ENCODE assay signal across 9 cellular contexts in genomic region chr15:41936649-41937567, GRCh38. TPM values are rescaled to one million over a fixed set of nuclear protein-coding genes. Genes with fewer than 3 reads are reported as not detected.
DNase-seq lines count a peak whose midpoint lies in the region; ATAC-seq and TF ChIP-seq lines count a peak whose summit lies in the region.
"Had no signal": no experiment of that assay in that cellular context is flagged by ENCODE, and none has a peak within 500 bp of the region (broad histone marks: within the 10 kb centered on the region; RNA-seq: fewer than 3 reads in every experiment).

No MANE protein-coding gene starts in this region.

- no peak overlapping the region for H3K4me3 ChIP-seq in cardiac muscle cell
- no peak overlapping the region for H3K4me3 ChIP-seq in lung

- H3K27ac ChIP-seq in cardiac muscle cell (peak overlapping the region; percentile 66), lung (ENCODE audit: low read depth in 1 of 2, low read length in 1 of 2) (peak overlapping the region; percentile 47 to 86)
- H3K27ac ChIP-seq: neutrophil had no signal

- peaks cover 7% of the 10 kb centered on the region for H3K36me3 ChIP-seq in cardiac muscle cell
- peaks cover 0 to 14% of the 10 kb centered on the region in 2 donors for H3K36me3 ChIP-seq in lung (ENCODE audit: control insufficient read depth in 2 of 2, insufficient read depth in 2 of 2, low read length in 2 of 2)

- ATAC-seq in Right ventricle myocardium inferior (no peak), lung (ENCODE audit: insufficient read depth, low FRiP score) (no peak), GM21717 (IDR thresholded peaks at IDR 0.05; ENCODE audit: unreplicated experiment) (no peak)

- H3K9me3 ChIP-seq in cardiac muscle cell (ENCODE audit: low read depth) (no peaks in the 10 kb centered on the region), lung (ENCODE audit: control insufficient read depth in 2 of 2, insufficient read depth in 1 of 2, low read length in 1 of 2) (no peaks in the 10 kb centered on the region)
- H3K9me3 ChIP-seq: neutrophil had no signal

- H3K27me3 ChIP-seq in cardiac muscle cell (no peaks in the 10 kb centered on the region), lung (ENCODE audit: control insufficient read depth, insufficient read depth) (no peaks in the 10 kb centered on the region)
- H3K27me3 ChIP-seq: neutrophil had no signal

- H3K4me1 ChIP-seq in cardiac muscle cell (ENCODE audit: low read depth) (peaks cover 39% of the 10 kb centered on the region), lung (ENCODE audit: control insufficient read depth in 2 of 2, insufficient read depth in 2 of 2, low read length in 2 of 2) (peaks cover 6 to 23% of the 10 kb centered on the region in 2 donors)

- no peak for TF ChIP-seq CTCF in cardiac muscle cell (IDR thresholded peaks at IDR 0.05; ENCODE audit: low read depth, low read length)
- no peak for TF ChIP-seq CTCF in lung (IDR thresholded peaks at IDR 0.05; ENCODE audit: control extremely low read depth, extremely low read depth)

- DNase-seq in cardiac muscle cell (ENCODE audit: low read depth in 1 of 2, low spot score in 1 of 2) (peak in 1 of 2 donors; percentile 71), Right ventricle myocardium inferior (ENCODE audit: missing footprints) (no peak), lung (ENCODE audit: low spot score) (no peak), NCI-H2196 (lab: John Stamatoyannopoulos, UW; ENCODE audit: unreplicated experiment) (no peak), SHP77 (lab: John Stamatoyannopoulos, UW) (no peak)
- peak; percentile 93 for DNase-seq in activated effector memory CD4-positive, alpha-beta T cell treated with anti-CD3 and anti-CD28 coated beads, Interleukin-2, amount 50 U/mL, for 16 hours
- peak; percentile 77 for DNase-seq in stimulated activated CD8-positive, alpha-beta memory T cell treated with anti-CD3 and anti-CD28 coated beads, Interleukin-4, amount 100 ng/mL, for 48 hours

- intact Hi-C loops in Right ventricle myocardium inferior (cut with DNase I), result no loop called here

- 42 to 48% methylated on average over 19 of the region's 19 CpGs for WGBS in lung, 2 donors

RNA-seq across cellular contexts. Expression of gene EHD4, which starts 35.4 kb away (rescaled TPM):
- total RNA-seq in cardiac muscle cell (42.8 and 56.4 TPM in 2 replicates), Right ventricle myocardium inferior (55.5 TPM), lung (10 to 100 TPM; 20.6 to 36.3 TPM)
- polyA plus RNA-seq in cardiac muscle cell (47.4 and 70.5 TPM in 2 replicates), lung (10 to 100 TPM; 16.4 to 31.1 TPM)

RNA-seq across cellular contexts. Expression of gene SPTBN5, which starts 43.1 kb away (rescaled TPM):
- total RNA-seq in cardiac muscle cell, result 2.1 and 3.0 TPM in 2 replicates
- polyA plus RNA-seq in cardiac muscle cell, result 0.62 and 0.70 TPM in 2 replicates
- 3.5 TPM for total RNA-seq in Right ventricle myocardium inferior
- total RNA-seq in lung, result 1 to 10 TPM; 1.6 to 2.0 TPM
- polyA plus RNA-seq in lung, result 1 to 10 TPM; 1.8 to 3.5 TPM

Comparison
In these comparisons a context has a peak if more than half of its experiments do, and no peak if none do; other contexts are left out.
1. DNase-seq: peak in activated effector memory CD4-positive, alpha-beta T cell treated with anti-CD3 and anti-CD28 coated beads, Interleukin-2, amount 50 U/mL, for 16 hours (single experiment) and stimulated activated CD8-positive, alpha-beta memory T cell treated with anti-CD3 and anti-CD28 coated beads, Interleukin-4, amount 100 ng/mL, for 48 hours (single experiment); none in Right ventricle myocardium inferior (single experiment), lung (single experiment), NCI-H2196 (single experiment) and SHP77 (0 of 2).